Comparison of ENCODE assay signal across 1 cellular context in the genomic region with DNA sequence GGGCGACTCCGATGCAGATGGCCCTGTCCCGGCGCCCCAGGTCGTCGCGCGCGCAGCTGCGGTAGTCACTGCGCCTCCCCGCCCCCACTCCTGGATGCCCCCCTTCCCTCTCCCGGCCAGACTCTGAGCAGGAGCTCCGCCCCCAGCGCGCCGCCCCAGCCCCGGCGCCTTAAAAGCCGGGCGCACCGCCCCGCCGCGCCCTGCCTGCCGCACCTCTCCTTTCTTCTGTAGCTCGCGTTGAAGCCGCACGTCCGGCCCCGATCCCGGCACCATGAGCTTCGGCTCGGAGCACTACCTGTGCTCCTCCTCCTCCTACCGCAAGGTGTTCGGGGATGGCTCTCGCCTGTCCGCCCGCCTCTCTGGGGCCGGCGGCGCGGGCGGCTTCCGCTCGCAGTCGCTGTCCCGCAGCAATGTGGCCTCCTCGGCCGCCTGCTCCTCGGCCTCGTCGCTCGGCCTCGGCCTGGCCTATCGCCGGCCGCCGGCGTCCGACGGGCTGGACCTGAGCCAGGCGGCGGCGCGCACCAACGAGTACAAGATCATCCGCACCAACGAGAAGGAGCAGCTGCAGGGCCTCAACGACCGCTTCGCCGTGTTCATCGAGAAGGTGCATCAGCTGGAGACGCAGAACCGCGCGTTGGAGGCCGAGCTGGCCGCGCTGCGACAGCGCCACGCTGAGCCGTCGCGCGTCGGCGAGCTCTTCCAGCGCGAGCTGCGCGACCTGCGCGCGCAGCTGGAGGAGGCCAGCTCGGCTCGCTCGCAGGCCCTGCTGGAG.
TF ChIP-seq lines count a peak whose summit lies in the region.

INA (plus strand) TSS at position 198 of the 772 bp plus-strand sequence; CDS start at position 272, 74 bp downstream.

TF ChIP-seq in H1, 55 proteins besides CTCF, POLR2A, EP300 and RAD21:
- TF ChIP-seq HDAC2 (IDR thresholded peaks at IDR 0.05; ENCODE audit: borderline replicate concordance in 1 of 2, low read depth in 2 of 2, low read length in 2 of 2) (peak in 1 of 2 experiments; percentile 40; a peak in 1 of 4 replicates), GTF2F1 (IDR thresholded peaks at IDR 0.05; ENCODE audit: borderline replicate concordance, low read depth, low read length) (no peak), ASH2L (IDR thresholded peaks at IDR 0.05; ENCODE audit: low read length) (peak; percentile 88), ZNF274 (IDR thresholded peaks at IDR 0.05; ENCODE audit: borderline replicate concordance, extremely low read depth, low read length) (no peak), SIRT6 (IDR thresholded peaks at IDR 0.05; ENCODE audit: low read length) (no peak), TEAD4 (IDR thresholded peaks at IDR 0.05; ENCODE audit: low read depth, low read length) (0 out of 2 replicates have a peak, but pooled peaks have one; percentile 21), TAF7 (optimal IDR thresholded peaks at IDR 0.05; ENCODE audit: borderline replicate concordance, low read depth, low read length) (peak; percentile 19), TBP (IDR thresholded peaks at IDR 0.05; ENCODE audit: low read depth, low read length) (peak; percentile 69; the same call in 1 of the 2 replicates), RNF2 (IDR thresholded peaks at IDR 0.05; ENCODE audit: borderline replicate concordance, low read depth, low read length, missing control alignments, poor library complexity, severe bottlenecking) (no peak), TAF1 (IDR thresholded peaks at IDR 0.05; ENCODE audit: low read depth, low read length) (peak; percentile 47; the same call in 1 of the 2 replicates), RBBP5 (IDR thresholded peaks at IDR 0.05; ENCODE audit: borderline replicate concordance, low read depth, low read length) (peak; percentile 87), CREB1 (IDR thresholded peaks at IDR 0.05) (0 out of 2 replicates have a peak, but pooled peaks have one; percentile 9), SIN3A (conservative IDR thresholded peaks at IDR 0.05 in 1 of 2, IDR thresholded peaks at IDR 0.05 in 1 of 2; ENCODE audit: low read depth in 1 of 2, low read length in 2 of 2) (peak in 1 of 2 experiments; percentile 50; a peak in 1 of 4 replicates), SUZ12 (IDR thresholded peaks at IDR 0.05; ENCODE audit: low read length) (0 out of 2 replicates have a peak, but pooled peaks have one; percentile 80), CHD2 (IDR thresholded peaks at IDR 0.05; ENCODE audit: low read length) (0 out of 2 replicates have a peak, but pooled peaks have one; percentile 9), PHF8 (conservative IDR thresholded peaks at IDR 0.05; ENCODE audit: low read depth, low read length) (peak; percentile 55; the same call in 1 of the 2 replicates), KDM4A (IDR thresholded peaks at IDR 0.05; ENCODE audit: low read depth, low read length, severe bottlenecking) (peak; percentile 94)
- TF ChIP-seq, protein P1, sequence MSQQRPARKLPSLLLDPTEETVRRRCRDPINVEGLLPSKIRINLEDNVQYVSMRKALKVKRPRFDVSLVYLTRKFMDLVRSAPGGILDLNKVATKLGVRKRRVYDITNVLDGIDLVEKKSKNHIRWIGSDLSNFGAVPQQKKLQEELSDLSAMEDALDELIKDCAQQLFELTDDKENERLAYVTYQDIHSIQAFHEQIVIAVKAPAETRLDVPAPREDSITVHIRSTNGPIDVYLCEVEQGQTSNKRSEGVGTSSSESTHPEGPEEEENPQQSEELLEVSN (IDR thresholded peaks at IDR 0.05): peak; percentile 82
- TF ChIP-seq, protein P2, sequence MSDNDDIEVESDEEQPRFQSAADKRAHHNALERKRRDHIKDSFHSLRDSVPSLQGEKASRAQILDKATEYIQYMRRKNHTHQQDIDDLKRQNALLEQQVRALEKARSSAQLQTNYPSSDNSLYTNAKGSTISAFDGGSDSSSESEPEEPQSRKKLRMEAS (IDR thresholded peaks at IDR 0.05): peak; percentile 57; the same call in 1 of the 2 replicates
TF ChIP-seq in H1: peak in this region for 15.
